In the genomic region with DNA sequence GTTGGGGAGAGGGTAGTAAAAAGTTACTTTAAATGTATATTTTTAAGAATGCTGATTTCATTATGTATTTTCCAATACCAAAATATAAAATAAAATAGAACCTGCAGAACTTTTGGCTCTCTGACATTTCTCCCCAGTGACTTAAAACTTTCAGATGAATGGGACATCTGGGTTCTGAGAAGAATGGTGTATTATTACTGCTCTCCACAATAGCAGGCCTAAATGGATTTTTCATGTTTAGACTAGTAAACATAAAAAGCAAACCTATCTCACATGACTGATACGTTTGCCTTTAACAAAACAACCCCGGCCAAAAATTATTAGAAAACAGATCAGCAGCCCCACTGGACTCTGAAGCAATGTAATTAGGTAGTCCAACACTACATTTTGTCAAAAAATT, we compare ENCODE assay signal across 22 cellular contexts.
"Had no signal": no experiment of that assay in that cellular context is flagged by ENCODE, and none has a peak within 500 bp of the region (broad histone marks: within the 10 kb centered on the region; RNA-seq: fewer than 3 reads in every experiment).

No MANE protein-coding gene starts in this region.

- DNase-seq: dermis blood vessel endothelial cell; dorsolateral prefrontal cortex; effector CD8-positive, alpha-beta T cell; effector memory CD8-positive, alpha-beta T cell; endodermal cell; erythroblast; esophagus squamous epithelium; foreskin fibroblast; foreskin melanocyte; gastrocnemius medialis; heart left ventricle; hypothalamus; islet precursor cell; kidney; kidney glomerular epithelial cell; left colon; left ventricle myocardium inferior; mammary epithelial cell; mesenchymal stem cell; mucosa of descending colon had no signal

- ATAC-seq: effector memory CD8-positive, alpha-beta T cell; esophagus mucosa; gastrocnemius medialis; heart left ventricle; left colon; left lobe of liver; mucosa of descending colon had no signal
